22 cellular contexts compared by ENCODE assay signal in genomic region chr5:141782991-141783598, GRCh38.
A peak's percentile ranks its signal among the peaks of the same experiment; 100 is the strongest.
DNase-seq lines count a peak whose midpoint lies in the region; ATAC-seq and TF ChIP-seq lines count a peak whose summit lies in the region.
"Had no signal": no experiment of that assay in that cellular context is flagged by ENCODE, and none has a peak within 500 bp of the region (broad histone marks: within the 10 kb centered on the region; RNA-seq: fewer than 3 reads in every experiment).

No MANE protein-coding gene starts in this region.

- H3K4me1 ChIP-seq in GM23248 (ENCODE audit: insufficient read depth) = peaks cover 16% of the 10 kb centered on the region
- H3K4me1 ChIP-seq: ascending aorta, psoas muscle had no signal

- DNase-seq in GM23248 (peak; percentile 40), astrocyte of the hippocampus (ENCODE audit: low read depth, low spot score) (peak; percentile 45), kidney epithelial cell (ENCODE audit: low read depth) (peak; percentile 62), retina (peak; percentile 58), HUDEP-2 (lab: John Stamatoyannopoulos, UW; ENCODE audit: unreplicated experiment in 76 of 76) (no peak)
- DNase-seq: activated CD4-positive, CD25-positive, alpha-beta regulatory T cell treated with anti-CD3 and anti-CD28 coated beads, Interleukin-2, amount 50 U/mL, for 72 hours; activated CD8-positive, alpha-beta T cell treated with anti-CD3 and anti-CD28 coated beads for 36 hours; activated naive CD8-positive, alpha-beta T cell treated with anti-CD3 and anti-CD28 coated beads for 36 hours; activated T-cell treated with anti-CD3 and anti-CD28 coated beads for 4 hours; left cardiac atrium; NCI-H1694; NCI-H446 treated with DMSO at 0.1 percent for 48 hours; psoas muscle had no signal

- no peak overlapping the region for H3K4me2 ChIP-seq in GM23248 (ENCODE audit: unreplicated experiment)
- H3K4me2 ChIP-seq: GM23338 had no signal

- H3F3A ChIP-seq in GM23248 (ENCODE audit: insufficient read depth) = peaks cover 12% of the 10 kb centered on the region; the same call in 1 of the 2 replicates

- H3K27ac ChIP-seq in GM23248 = no peak overlapping the region
- H3K27ac ChIP-seq: ascending aorta, epithelial cell of prostate, HL-60, psoas muscle, RWPE1, SK-N-MC had no signal

- H3K9ac ChIP-seq in GM23248 = no peak overlapping the region

- H3K4me3 ChIP-seq in GM23248 (no peak overlapping the region), kidney epithelial cell (ENCODE audit: low read depth, low read length) (no peak overlapping the region)
- H3K4me3 ChIP-seq: ascending aorta, GM12878, GM23338, psoas muscle, SK-N-MC had no signal

- TF ChIP-seq CTCF in kidney epithelial cell (IDR thresholded peaks at IDR 0.05; ENCODE audit: insufficient read depth, low read length, poor library complexity, severe bottlenecking) = no peak

- H3K9me3 ChIP-seq in GM23248 (ENCODE audit: low read depth) = no peaks in the 10 kb centered on the region
- H3K9me3 ChIP-seq: ascending aorta, psoas muscle had no signal

- H3K9me2 ChIP-seq in GM23248 (ENCODE audit: insufficient read depth) = no peaks in the 10 kb centered on the region

- ATAC-seq in GM19328 (IDR thresholded peaks at IDR 0.05; ENCODE audit: unreplicated experiment) = no peak
- no peak for ATAC-seq in GM21619 (IDR thresholded peaks at IDR 0.05; ENCODE audit: unreplicated experiment)
- ATAC-seq: activated CD8-positive, alpha-beta T cell treated with anti-CD3 and anti-CD28 coated beads for 36 hours; GM12878; left cardiac atrium; psoas muscle had no signal

- no peaks in the 10 kb centered on the region for H4K20me1 ChIP-seq in GM23248 (ENCODE audit: insufficient read depth)

- no peaks in the 10 kb centered on the region for H3K79me2 ChIP-seq in GM23248 (ENCODE audit: insufficient read depth)

- WGBS in GM23248 (ENCODE audit: low coverage in 1 of 2, low lambda C conversion rate in 2 of 2, missing lambda C conversion rate in 2 of 2), 2 experiments = 69 to 71% methylated on average over 11 of the region's 11 CpGs

- H2AFZ ChIP-seq in GM23248 = no peak overlapping the region
- H2AFZ ChIP-seq: GM23338 had no signal

- H3K36me3 ChIP-seq in GM23248 (ENCODE audit: low read depth) (no peaks in the 10 kb centered on the region), kidney epithelial cell (ENCODE audit: control insufficient read depth, insufficient read depth, low read length) (no peaks in the 10 kb centered on the region)
- H3K36me3 ChIP-seq: ascending aorta had no signal

- peaks cover 8% of the 10 kb centered on the region; the same call in 1 of the 2 replicates for H3K27me3 ChIP-seq in GM23248 (replicated peaks; ENCODE audit: insufficient read depth)
- H3K27me3 ChIP-seq in kidney epithelial cell (ENCODE audit: control insufficient read depth, insufficient read depth, low read length) = no peaks in the 10 kb centered on the region
- H3K27me3 ChIP-seq: ascending aorta had no signal

- in situ Hi-C loops in GM23248 (cut with MboI) = no loop called here

Comparison
In these comparisons a context has a peak if more than half of its experiments do, and no peak if none do; other contexts are left out.
1. DNase-seq: peak in GM23248 (single experiment), astrocyte of the hippocampus (single experiment), kidney epithelial cell (single experiment) and retina (single experiment); none in HUDEP-2 (0 of 76).